ENCODE assay signal across 26 cellular contexts in the genomic region with DNA sequence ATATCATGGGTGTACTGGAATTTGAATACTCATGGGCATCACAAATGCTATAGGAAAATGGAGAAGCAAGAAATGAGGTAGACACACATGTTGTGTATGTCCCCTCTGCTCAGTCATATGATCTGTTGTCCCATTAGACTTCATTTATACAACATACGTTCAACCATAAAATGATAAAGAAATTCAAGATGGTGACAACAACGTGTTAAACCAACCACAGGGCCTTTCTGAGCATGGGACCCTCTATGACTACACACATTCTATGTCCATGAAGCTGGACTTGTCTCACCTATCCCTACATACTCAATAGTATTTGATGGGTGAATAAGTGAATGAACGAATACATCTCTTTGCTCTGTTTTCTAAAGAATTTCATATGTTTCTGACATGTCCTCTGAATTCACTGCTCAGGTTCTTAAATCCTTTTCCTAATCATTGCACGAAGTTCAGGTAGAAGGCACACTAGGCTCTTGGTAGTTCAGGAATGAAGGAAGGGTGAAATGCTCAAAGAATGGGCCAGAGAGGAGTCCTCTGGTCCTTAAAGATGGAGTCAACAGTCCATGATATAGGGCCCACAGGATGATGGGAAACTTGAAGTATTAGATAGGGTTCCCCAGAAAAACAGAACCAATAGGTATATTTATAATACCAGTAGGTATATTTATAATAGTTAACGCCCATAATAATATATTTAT.
"Had no signal": no experiment of that assay in that cellular context is flagged by ENCODE, and none has a peak within 500 bp of the region (broad histone marks: within the 10 kb centered on the region; RNA-seq: fewer than 3 reads in every experiment).

No MANE protein-coding gene starts in this region.

- DNase-seq: stimulated activated CD4-positive, alpha-beta T cell treated with anti-CD3 and anti-CD28 coated beads, Interleukin-2, amount 100 ng/mL, for 48 hours; stimulated activated CD4-positive, alpha-beta T cell treated with anti-CD3 and anti-CD28 coated beads, Interleukin-4, amount 100 ng/mL, for 1 hour; stimulated activated CD4-positive, alpha-beta T cell treated with anti-CD3 and anti-CD28 coated beads, Interleukin-4, amount 100 ng/mL, for 24 hours; stimulated activated CD4-positive, alpha-beta T cell treated with anti-CD3 and anti-CD28 coated beads, Interleukin-4, amount 100 ng/mL, for 4 hours; stimulated activated CD8-positive, alpha-beta memory T cell treated with anti-CD3 and anti-CD28 coated beads, Interleukin-4, amount 100 ng/mL, for 48 hours; stimulated activated naive B cell treated with anti-CD40 and anti-IgM and Interleukin-4, amounts not matched to agents 10 μg/mL and 1 μg/mL and 100 μg/mL, for 72 hours; stimulated activated naive CD4-positive, alpha-beta T cell; stimulated activated naive CD4-positive, alpha-beta T cell treated with Interleukin-2 at 50 U/mL for 16 hours; stimulated activated naive CD8-positive, alpha-beta T cell treated with anti-CD3 and anti-CD28 coated beads, Interleukin-15, amount 100 ng/mL, for 72 hours; stimulated activated naive CD8-positive, alpha-beta T cell treated with anti-CD3 and anti-CD28 coated beads, Interleukin-15, Interleukin-2, amounts not matched to agents 100 U/mL and 50 U/mL, for 24 hours; stomach; substantia nigra; testis; thyroid gland; tibial artery; transverse colon; trophoblast cell; upper lobe of left lung; upper lobe of right lung; uterus had no signal

- H3K4me3 ChIP-seq: stomach, suprapubic skin, testis, thoracic aorta, thyroid gland, tibial artery, tibial nerve, transverse colon, upper lobe of left lung, upper lobe of right lung, uterus, vagina had no signal

- H3K4me1 ChIP-seq: stomach, suprapubic skin, testis, thyroid gland, tibial nerve, transverse colon, upper lobe of left lung, upper lobe of right lung, uterus, vagina had no signal

- H3K27me3 ChIP-seq: stomach, suprapubic skin, testis, thyroid gland, tibial artery, tibial nerve, transverse colon, upper lobe of left lung, upper lobe of right lung, uterus, vagina had no signal

- H3K36me3 ChIP-seq: stomach, suprapubic skin, thoracic aorta, thyroid gland, tibial artery, tibial nerve, transverse colon, upper lobe of left lung, upper lobe of right lung, uterus, vagina had no signal

- H3K9me3 ChIP-seq: stomach, suprapubic skin, testis, thoracic aorta, thyroid gland, tibial artery, tibial nerve, transverse colon, upper lobe of left lung, upper lobe of right lung, uterus, vagina had no signal

- H3K27ac ChIP-seq: stomach, suprapubic skin, testis, thoracic aorta, thyroid gland, tibial artery, tibial nerve, transverse colon, upper lobe of left lung, upper lobe of right lung, uterus, vagina had no signal

- ATAC-seq: stimulated activated effector memory CD8-positive, alpha-beta T cell treated with anti-CD3 and anti-CD28 coated beads, Interleukin-12 subunit alpha, Interleukin-12 subunit beta, amount 100 ng/mL, for 72 hours; stimulated activated memory B cell treated with anti-CD40 and anti-IgM and Interleukin-4, amounts not matched to agents 10 μg/mL and 1 μg/mL and 100 μg/mL, for 72 hours; stimulated activated naive B cell treated with anti-CD40 and anti-IgM and Interleukin-4, amounts not matched to agents 10 μg/mL and 1 μg/mL and 100 μg/mL, for 72 hours; stimulated activated naive CD8-positive, alpha-beta T cell treated with anti-CD3 and anti-CD28 coated beads, Interleukin-15, amount 100 ng/mL, for 72 hours; stimulated activated naive CD8-positive, alpha-beta T cell treated with anti-CD3 and anti-CD28 coated beads, Interleukin-15, Interleukin-2, amounts not matched to agents 100 U/mL and 50 U/mL, for 24 hours; upper lobe of right lung had no signal
